ENCODE assay signal across 15 cellular contexts in the genomic region with DNA sequence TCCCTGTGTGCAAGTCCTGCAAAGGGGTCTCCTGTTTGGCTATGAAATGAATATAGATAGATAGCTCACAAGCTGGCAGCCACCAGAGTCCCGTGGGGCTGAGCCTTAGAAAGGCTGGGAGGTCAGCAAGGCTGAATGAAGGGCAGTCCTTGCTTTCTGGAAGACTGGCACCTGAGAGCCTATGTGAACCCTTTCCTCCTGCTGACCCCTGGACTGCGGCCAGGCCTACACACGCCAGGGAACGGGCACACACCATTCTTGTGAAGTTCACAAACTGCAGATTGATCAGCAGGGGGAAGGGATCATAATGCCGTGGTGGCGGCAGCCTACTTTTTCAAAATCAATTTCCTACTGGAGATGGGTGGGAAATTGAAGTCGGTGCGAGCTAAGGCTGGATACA. TPM values are rescaled to one million over a fixed set of nuclear protein-coding genes. Genes with fewer than 3 reads are reported as not detected.
DNase-seq lines count a peak whose midpoint lies in the region; ATAC-seq, FAIRE-seq and TF ChIP-seq lines count a peak whose summit lies in the region.
"Had no signal": no experiment of that assay in that cellular context is flagged by ENCODE, and none has a peak within 500 bp of the region (broad histone marks: within the 10 kb centered on the region; RNA-seq: fewer than 3 reads in every experiment).

No MANE protein-coding gene starts in this region.

- TF ChIP-seq CTCF in C4-2B (conservative IDR thresholded peaks at IDR 0.05) (no peak), astrocyte (IDR thresholded peaks at IDR 0.05; ENCODE audit: insufficient read depth, low read depth, low read length) (no peak), omental fat pad (IDR thresholded peaks at IDR 0.05) (no peak)

- H3K4me3 Mint-ChIP-seq in astrocyte (ENCODE audit: unreplicated experiment), result no peak overlapping the region
- H3K4me3 Mint-ChIP-seq in natural killer cell treated with Interleukin-12 subunit alpha and Interleukin-12 subunit beta and Interleukin-15 and Interleukin-18, amount 100 ng/mL, for 72 hours, result peak overlapping the region; percentile 58

- WGBS in GM23248 (ENCODE audit: low coverage in 1 of 2, low lambda C conversion rate in 2 of 2, missing lambda C conversion rate in 2 of 2), 2 experiments, result 91 to 93% methylated on average over 8 of the region's 8 CpGs

- no peaks in the 10 kb centered on the region for H4K20me1 ChIP-seq in GM23248 (ENCODE audit: insufficient read depth)
- peaks cover 7% of the 10 kb centered on the region for H4K20me1 ChIP-seq in astrocyte (ENCODE audit: insufficient read depth, low read length)

- H3K9me3 Mint-ChIP-seq in astrocyte (ENCODE audit: unreplicated experiment), result no peaks in the 10 kb centered on the region
- no peaks in the 10 kb centered on the region for H3K9me3 Mint-ChIP-seq in natural killer cell treated with Interleukin-12 subunit alpha and Interleukin-12 subunit beta and Interleukin-15 and Interleukin-18, amount 100 ng/mL, for 72 hours

- H3K79me2 ChIP-seq in GM23248 (ENCODE audit: insufficient read depth) (no peaks in the 10 kb centered on the region), astrocyte (ENCODE audit: insufficient read depth, low read length) (no peaks in the 10 kb centered on the region)

- peaks cover 22% of the 10 kb centered on the region for H3K36me3 Mint-ChIP-seq in astrocyte (ENCODE audit: low read depth, unreplicated experiment)
- H3K36me3 Mint-ChIP-seq in natural killer cell treated with Interleukin-12 subunit alpha and Interleukin-12 subunit beta and Interleukin-15 and Interleukin-18, amount 100 ng/mL, for 72 hours, result no peaks in the 10 kb centered on the region

- no peak overlapping the region for H3K27ac Mint-ChIP-seq in astrocyte (ENCODE audit: unreplicated experiment)
- peak overlapping the region in 1 of 2 donors; percentile 65 for H3K27ac Mint-ChIP-seq in natural killer cell treated with Interleukin-12 subunit alpha and Interleukin-12 subunit beta and Interleukin-15 and Interleukin-18, amount 100 ng/mL, for 72 hours

- H3K36me3 ChIP-seq in GM23248 (ENCODE audit: low read depth) (no peaks in the 10 kb centered on the region), astrocyte (ENCODE audit: insufficient read depth, low read length) (peaks cover 12% of the 10 kb centered on the region)

- H2AFZ ChIP-seq in GM23248 (no peak overlapping the region), astrocyte (ENCODE audit: low read depth, low read length) (no peak overlapping the region)

- ATAC-seq in natural killer cell treated with Interleukin-12 subunit alpha and Interleukin-12 subunit beta and Interleukin-15 and Interleukin-18, amount 100 ng/mL, for 72 hours, result no peak
- ATAC-seq in GM18511 (IDR thresholded peaks at IDR 0.05; ENCODE audit: unreplicated experiment), result no peak
- ATAC-seq in omental fat pad (ENCODE audit: low FRiP score), result no peak

- H3K4me1 ChIP-seq in GM23248 (ENCODE audit: insufficient read depth), result 0 out of 2 replicates have a peak, but pooled peaks cover 4% of the 10 kb centered on the region
- H3K4me1 ChIP-seq in astrocyte (ENCODE audit: insufficient read depth, low read length), result peaks cover 6% of the 10 kb centered on the region

- H3K9me2 ChIP-seq in GM23248 (ENCODE audit: insufficient read depth), result no peaks in the 10 kb centered on the region

- H3K27ac ChIP-seq in C4-2B (0 out of 2 replicates have a peak overlapping the region, but pooled peaks have one; percentile 3), GM23248 (no peak overlapping the region), astrocyte (ENCODE audit: low read depth, low read length) (no peak overlapping the region)
- H3K27ac ChIP-seq: colonic mucosa had no signal

- no peaks in the 10 kb centered on the region for H3K4me1 Mint-ChIP-seq in astrocyte (ENCODE audit: low read depth, unreplicated experiment)
- peaks cover 24 to 34% of the 10 kb centered on the region in 2 donors for H3K4me1 Mint-ChIP-seq in natural killer cell treated with Interleukin-12 subunit alpha and Interleukin-12 subunit beta and Interleukin-15 and Interleukin-18, amount 100 ng/mL, for 72 hours (ENCODE audit: low read depth in 2 of 2)

- peaks cover 19% of the 10 kb centered on the region; the same call in 1 of the 2 replicates for H3F3A ChIP-seq in GM23248 (ENCODE audit: insufficient read depth)

- H3K4me3 ChIP-seq in GM23248 (no peak overlapping the region), astrocyte (ENCODE audit: insufficient read depth, low read depth, low read length) (no peak overlapping the region)

- H3K9me3 ChIP-seq in GM23248 (ENCODE audit: low read depth) (no peaks in the 10 kb centered on the region), astrocyte (ENCODE audit: insufficient read depth, low read depth, low read length) (no peaks in the 10 kb centered on the region)
- H3K9me3 ChIP-seq: colonic mucosa, prostate gland had no signal

- H3K27me3 Mint-ChIP-seq in astrocyte (ENCODE audit: low read depth, unreplicated experiment), result no peaks in the 10 kb centered on the region
- H3K27me3 Mint-ChIP-seq in natural killer cell treated with Interleukin-12 subunit alpha and Interleukin-12 subunit beta and Interleukin-15 and Interleukin-18, amount 100 ng/mL, for 72 hours, result no peaks in the 10 kb centered on the region

- peak overlapping the region; percentile 58 for H3K4me2 ChIP-seq in GM23248 (ENCODE audit: unreplicated experiment)
- peak overlapping the region; percentile 78 for H3K4me2 ChIP-seq in astrocyte (ENCODE audit: low read length)

- in situ Hi-C loops in GM23248 (cut with MboI), result loop anchor here (10.0 kb wide), 1 partner anchor 184 kb away; the partner anchor contains the start of gene ARRB2

- no peaks in the 10 kb centered on the region for H3K27me3 ChIP-seq in GM23248 (replicated peaks; ENCODE audit: insufficient read depth)
- H3K27me3 ChIP-seq in astrocyte (ENCODE audit: insufficient read depth, low read length), result peaks cover 2% of the 10 kb centered on the region

- FAIRE-seq in astrocyte (lab: Jason Lieb, UNC), result no peak

- no peak for DNase-seq in GM23248
- DNase-seq in astrocyte (ENCODE audit: low read depth), result no peak
- no peak for DNase-seq in natural killer cell treated with Interleukin-12 subunit alpha and Interleukin-12 subunit beta and Interleukin-15 and Interleukin-18, amount 100 ng/mL, for 72 hours (ENCODE audit: low spot score)
- DNase-seq in NCI-H1694 treated with DMSO at 0.1 percent for 48 hours (lab: John Stamatoyannopoulos, UW), result no peak
- no peak for DNase-seq in omental fat pad (ENCODE audit: low spot score)
- DNase-seq: colonic mucosa; COR-L47; NCI-H1105 treated with DMSO at 0.1 percent for 48 hours; NCI-H524 treated with DMSO at 0.1 percent for 48 hours; stimulated activated CD4-positive, alpha-beta T cell treated with anti-CD3 and anti-CD28 coated beads, Interleukin-4, amount 100 ng/mL, for 24 hours had no signal

- peak overlapping the region; percentile 81; the same call in 1 of the 2 replicates for H3K9ac ChIP-seq in GM23248
- no peak overlapping the region for H3K9ac ChIP-seq in astrocyte (ENCODE audit: low read length)

RNA-seq across cellular contexts. Expression of gene C17orf107, which starts 1.0 kb away (rescaled TPM):
- total RNA-seq in GM23248 (2014; rRNA removed; shearing (Covaris generic)), result 3.8 and 8.8 TPM in 2 replicates
- polyA plus RNA-seq in GM23248 (2016; fragmentation: Nextera tagmentation; extraction: Ambion mirVana), result 2.7 and 3.9 TPM in 2 replicates
- total RNA-seq in astrocyte (2.2 and 3.9 TPM in 2 replicates), omental fat pad (1 to 10 TPM in 3 of 4 donors, under 1 TPM in 1; 0.63 to 8.4 (median 3.3) TPM)
- 1 to 10 TPM; 1.3 to 2.3 TPM for total RNA-seq in natural killer cell treated with Interleukin-12 subunit alpha and Interleukin-12 subunit beta and Interleukin-15 and Interleukin-18, amount 100 ng/mL, for 72 hours

RNA-seq across cellular contexts. Expression of gene CHRNE, which starts 4.5 kb away (rescaled TPM):
- total RNA-seq in GM23248 (2014; rRNA removed; shearing (Covaris generic)), result 0.13 and 0.86 TPM in 2 replicates
- 0.63 and 0.84 TPM in 2 replicates for polyA plus RNA-seq in GM23248 (2016; fragmentation: Nextera tagmentation; extraction: Ambion mirVana)
- total RNA-seq in astrocyte (0.20 and 0.43 TPM in 2 replicates), omental fat pad (1 to 10 TPM in 3 of 4 donors, under 1 TPM in 1; 0.50 to 3.6 (median 1.5) TPM)
- 1 to 10 TPM; 3.9 to 7.6 TPM for total RNA-seq in natural killer cell treated with Interleukin-12 subunit alpha and Interleukin-12 subunit beta and Interleukin-15 and Interleukin-18, amount 100 ng/mL, for 72 hours

RNA-seq across cellular contexts. Expression of gene GP1BA, which starts 33.7 kb away (rescaled TPM):
- total RNA-seq in GM23248 (2014; rRNA removed; shearing (Covaris generic)), result not detected in 2 replicates
- polyA plus RNA-seq in GM23248 (2016; fragmentation: Nextera tagmentation; extraction: Ambion mirVana), result 0.18 TPM in 1 of 2 replicates, not detected in the other
- total RNA-seq in astrocyte (0.09 TPM in 1 of 2 replicates, not detected in the other), omental fat pad (not detected)
- under 1 TPM in 1 of 2 donors, not detected in 1; 0.12 TPM for total RNA-seq in natural killer cell treated with Interleukin-12 subunit alpha and Interleukin-12 subunit beta and Interleukin-15 and Interleukin-18, amount 100 ng/mL, for 72 hours
- total RNA-seq: colonic mucosa, fibroblast of villous mesenchyme, kidney epithelial cell, prostate gland had no signal

RNA-seq across cellular contexts. Expression of gene SLC25A11, which starts 41.5 kb away (rescaled TPM):
- total RNA-seq in GM23248 (2014; rRNA removed; shearing (Covaris generic)), result 68.5 and 131 TPM in 2 replicates
- polyA plus RNA-seq in GM23248 (2016; fragmentation: Nextera tagmentation; extraction: Ambion mirVana), result 71.4 and 73.2 TPM in 2 replicates
- total RNA-seq in astrocyte (36.8 and 43.0 TPM in 2 replicates), omental fat pad (10 to 100 TPM; 38.9 to 74.2 (median 47.1) TPM)
- 10 to 100 TPM; 85.9 to 91.6 TPM for total RNA-seq in natural killer cell treated with Interleukin-12 subunit alpha and Interleukin-12 subunit beta and Interleukin-15 and Interleukin-18, amount 100 ng/mL, for 72 hours

RNA-seq across cellular contexts. Expression of gene RNF167, which starts 41.7 kb away (rescaled TPM):
- total RNA-seq in GM23248 (2014; rRNA removed; shearing (Covaris generic)), result 19.8 and 31.7 TPM in 2 replicates
- polyA plus RNA-seq in GM23248 (2016; fragmentation: Nextera tagmentation; extraction: Ambion mirVana), result 34.2 and 36.6 TPM in 2 replicates
- 88.0 and 89.7 TPM in 2 replicates for total RNA-seq in astrocyte
- total RNA-seq in natural killer cell treated with Interleukin-12 subunit alpha and Interleukin-12 subunit beta and Interleukin-15 and Interleukin-18, amount 100 ng/mL, for 72 hours, result 100 to 1,000 TPM; 144 to 150 TPM
- 10 to 100 TPM; 24.5 to 34.4 (median 32.0) TPM for total RNA-seq in omental fat pad
